ENCODE assay signal across 10 cellular contexts in genomic region chr15:78865585-78865984, GRCh38. TPM values are rescaled to one million over a fixed set of nuclear protein-coding genes. Genes with fewer than 3 reads are reported as not detected.
DNase-seq lines count a peak whose midpoint lies in the region; ATAC-seq, FAIRE-seq and TF ChIP-seq lines count a peak whose summit lies in the region.
"Not testable (repeated sequence)": the region's sequence is repeated elsewhere in the genome, so short reads cannot be mapped to it uniquely, and the experiment has no call there.
"Had no signal": no experiment of that assay in that cellular context is flagged by ENCODE, and none has a peak within 500 bp of the region (broad histone marks: within the 10 kb centered on the region; RNA-seq: fewer than 3 reads in every experiment).

No MANE protein-coding gene starts in this region.

- in situ Hi-C loops in K562 (cut with MboI); HepG2 (cut with HindIII; ENCODE audit: extremely low pct_ligation_motif_present, low pct_unique_long_range_greater_than_20kb): not testable (repeated sequence)

- H3K79me2 ChIP-seq in K562 (ENCODE audit: control insufficient read depth, insufficient read depth, low read length); HepG2 (ENCODE audit: insufficient read depth, low read length); trophoblast cell (ENCODE audit: control insufficient read depth, insufficient read depth, low read length, poor library complexity): not testable (repeated sequence)

- H2BK120ac ChIP-seq in trophoblast cell (ENCODE audit: insufficient read depth, low read length, poor library complexity), result not testable (repeated sequence)

- H4K20me1 ChIP-seq in K562 (replicated peaks; ENCODE audit: control insufficient read depth, insufficient read depth, low read length); HepG2 (ENCODE audit: insufficient read depth, low read length): not testable (repeated sequence)

- H3K4me1 Mint-ChIP-seq in WTC11, result not testable (repeated sequence)

- BruUV-seq in K562 (replicated peaks; lab: Mats Ljungman, UMichigan); HepG2 (replicated peaks; lab: Mats Ljungman, UMichigan): not testable (repeated sequence)

- not testable (repeated sequence) for H2BK5ac ChIP-seq in trophoblast cell (ENCODE audit: low read depth, low read length, poor library complexity)

- not testable (repeated sequence) for H3K14ac ChIP-seq in trophoblast cell (ENCODE audit: low read length)

- H3K36me3 Mint-ChIP-seq in WTC11, result not testable (repeated sequence)

- H3K27ac Mint-ChIP-seq in WTC11, result not testable (repeated sequence)

- not testable (repeated sequence) for TF ChIP-seq RAD21 in K562 (CRISPR knock-in tag; conservative IDR thresholded peaks at IDR 0.05 in 1 of 2, IDR thresholded peaks at IDR 0.05 in 1 of 2); HepG2 (CRISPR knock-in tag; IDR thresholded peaks at IDR 0.05)

- not testable (repeated sequence) for H2AK5ac ChIP-seq in trophoblast cell (ENCODE audit: low read length)

- H3K18ac ChIP-seq in trophoblast cell (ENCODE audit: low read length), result not testable (repeated sequence)

- DNase-seq in WTC11 (ENCODE audit: low spot score); K562 (ENCODE audit: extremely low read depth in 1 of 4, low spot score in 3 of 4); HepG2 (ENCODE audit: low spot score): not testable (repeated sequence)
- peak; percentile 33 to 72 for DNase-seq in trophoblast cell

- not testable (repeated sequence) for H3K27me3 ChIP-seq in K562 (ENCODE audit: control insufficient read depth in 2 of 2, insufficient read depth in 2 of 2, low read length in 2 of 2); HepG2 (ENCODE audit: control insufficient read depth in 1 of 2, insufficient read depth in 2 of 2, low read length in 2 of 2); trophoblast cell (ENCODE audit: insufficient read depth, low read length)

- CTCF ChIA-PET in HEK293 (lab: Yijun Ruan, JAX); WTC11 (lab: Charles Lee); HepG2 (lab: Yijun Ruan, JAX; ENCODE audit: low intra/inter-chr PET ratio, low total read pairs): not testable (repeated sequence)
- CTCF ChIA-PET in K562 (lab: Yijun Ruan, JAX; ENCODE audit: low intra/inter-chr PET ratio), result interaction anchor here (0.6 kb wide), 1 partner anchor 16 kb away, joined by 3 read pairs; no protein-coding TSS in a partner anchor

- H3K9me3 ChIP-seq in HEK293 (ENCODE audit: control insufficient read depth, insufficient read depth, low read depth, low read length); K562 (replicated peaks; ENCODE audit: control insufficient read depth, insufficient read depth, low read depth, low read length); HepG2 (ENCODE audit: low read length); trophoblast cell (ENCODE audit: insufficient read depth, low read depth, low read length): not testable (repeated sequence)

- POLR2A ChIA-PET in HEK293 (lab: Yijun Ruan, JAX); K562 (lab: Yijun Ruan, JAX); HepG2 (lab: Yijun Ruan, JAX): not testable (repeated sequence)
- POLR2A ChIA-PET in WTC11 (lab: Charles Lee), result interaction anchor here (1.6 kb wide), 1 partner anchor 30 kb away, joined by 3 read pairs; no protein-coding TSS in a partner anchor

- WGBS in K562 (ENCODE audit: insufficient coverage, low coverage, missing lambda C conversion rate), result 83% methylated on average over 10 of the region's 10 CpGs
- WGBS in HepG2 (ENCODE audit: low lambda C conversion rate), result 81% methylated on average over 10 of the region's 10 CpGs
- WGBS in trophoblast cell (ENCODE audit: extremely low coverage, insufficient coverage, insufficient read length), result no CpG with 5 or more reads among the region's 10 CpGs

- not testable (repeated sequence) for H3K4me3 Mint-ChIP-seq in WTC11

- not testable (repeated sequence) for ATAC-seq in WTC11, K562, HepG2

- not testable (repeated sequence) for H3K36me3 ChIP-seq in HEK293 (ENCODE audit: control insufficient read depth in 2 of 2, insufficient read depth in 1 of 2, low read length in 2 of 2); K562 (ENCODE audit: control insufficient read depth, insufficient read depth, low read length); HepG2 (replicated peaks in 1 of 2; ENCODE audit: control insufficient read depth in 1 of 2, insufficient read depth in 2 of 2, low read length in 2 of 2); trophoblast cell (ENCODE audit: control insufficient read depth in 1 of 2, insufficient read depth in 2 of 2, low read length in 2 of 2)

- not testable (repeated sequence) for H3K9me1 ChIP-seq in K562 (ENCODE audit: control insufficient read depth, insufficient read depth, low read length)

- H4K91ac ChIP-seq in trophoblast cell (ENCODE audit: low read depth, low read length), result not testable (repeated sequence)

- not testable (repeated sequence) for H3K9ac ChIP-seq in K562 (ENCODE audit: insufficient read depth in 1 of 2, low read depth in 2 of 2, low read length in 2 of 2); HepG2 (ENCODE audit: insufficient read depth, low read depth, low read length); trophoblast cell (ENCODE audit: low read length)

- H3K4me1 ChIP-seq in HEK293 (ENCODE audit: control insufficient read depth, insufficient read depth, low read length); K562 (replicated peaks in 1 of 2; ENCODE audit: control insufficient read depth in 2 of 2, insufficient read depth in 2 of 2, low read length in 2 of 2); HepG2 (ENCODE audit: insufficient read depth, low read length); trophoblast cell (ENCODE audit: control insufficient read depth in 1 of 2, insufficient read depth in 2 of 2, low read length in 2 of 2): not testable (repeated sequence)

- TF ChIP-seq POLR2A in K562 (conservative IDR thresholded peaks at IDR 0.05); HepG2 (IDR thresholded peaks at IDR 0.05; ENCODE audit: insufficient read depth in 1 of 2, low read depth in 2 of 2, low read length in 2 of 2): not testable (repeated sequence)

- not testable (repeated sequence) for H3K4ac ChIP-seq in trophoblast cell (ENCODE audit: low read depth, low read length)

- not testable (repeated sequence) for H3K23ac ChIP-seq in trophoblast cell (ENCODE audit: low read length)

- not testable (repeated sequence) for H2BK12ac ChIP-seq in trophoblast cell (ENCODE audit: low read length)

- not testable (repeated sequence) for H3K79me1 ChIP-seq in trophoblast cell (ENCODE audit: low read length)

- H3K27ac ChIP-seq in HEK293 (ENCODE audit: extremely low read depth, low read depth, low read length); K562 (ENCODE audit: extremely low read depth, low read depth, low read length); HepG2 (ENCODE audit: extremely low read length, insufficient read depth, low read length); trophoblast cell (ENCODE audit: low read depth, low read length): not testable (repeated sequence)

- not testable (repeated sequence) for H4K12ac ChIP-seq in trophoblast cell (ENCODE audit: low read depth, low read length)

- not testable (repeated sequence) for H2AFZ ChIP-seq in K562 (ENCODE audit: low read depth, low read length); HepG2 (ENCODE audit: low read length); trophoblast cell (ENCODE audit: insufficient read depth, low read length, poor library complexity)

- TF ChIP-seq CTCF in HEK293 (tag by site-specific recombination; IDR thresholded peaks at IDR 0.05); WTC11 (IDR thresholded peaks at IDR 0.05); K562 (IDR thresholded peaks at IDR 0.05 in 2 of 3, conservative IDR thresholded peaks at IDR 0.05 in 1 of 3; ENCODE audit: insufficient read depth in 2 of 3, low read depth in 1 of 3, low read length in 3 of 3); HepG2 (CRISPR knock-in tag; IDR thresholded peaks at IDR 0.05): not testable (repeated sequence)

- TF ChIP-seq EP300 in K562 (IDR thresholded peaks at IDR 0.05; ENCODE audit: low read length); HepG2 (IDR thresholded peaks at IDR 0.05; ENCODE audit: low read depth in 2 of 2, low read length in 2 of 2); HepG2 (CRISPR knock-in tag; IDR thresholded peaks at IDR 0.05; ENCODE audit: borderline replicate concordance): not testable (repeated sequence)

- H4K8ac ChIP-seq in trophoblast cell (ENCODE audit: low read depth, low read length), result not testable (repeated sequence)

- intact Hi-C loops in K562 (cut with micrococcal nuclease); HepG2 (cut with micrococcal nuclease; ENCODE audit: unreplicated experiment): not testable (repeated sequence)

- H3K4me2 ChIP-seq in K562 (ENCODE audit: insufficient read depth, low read length); HepG2 (ENCODE audit: low read depth, low read length); trophoblast cell (ENCODE audit: low read length): not testable (repeated sequence)

- FAIRE-seq in K562 (lab: Jason Lieb, UNC); HepG2 (lab: Jason Lieb, UNC): not testable (repeated sequence)

- H3K27me3 Mint-ChIP-seq in WTC11 (ENCODE audit: low read depth), result not testable (repeated sequence)

- not testable (repeated sequence) for H3K4me3 ChIP-seq in HEK293 (ENCODE audit: low read depth, low read length); K562; HepG2 (replicated peaks in 1 of 3; ENCODE audit: insufficient read depth in 1 of 3, low read depth in 2 of 3, low read length in 3 of 3); trophoblast cell (ENCODE audit: low read depth, low read length)

- not testable (repeated sequence) for H3K9me3 Mint-ChIP-seq in WTC11

RNA-seq across cellular contexts. Expression of gene MORF4L1, which starts 7.1 kb away (rescaled TPM):
- total RNA-seq in WTC11 (2021), result 487 to 511 TPM (median 503 TPM) in 3 replicates
- 78.8 and 247 TPM in 2 replicates for total RNA-seq in K562 (2011; cell fraction: chromatin; rRNA removed; ENCODE audit: low replicate concordance)
- total RNA-seq in K562 (2011; cell fraction: nucleolus; rRNA removed), result 43.7 and 63.3 TPM in 2 replicates
- total RNA-seq in K562 (2011; cell fraction: nucleoplasm; rRNA removed), result 127 and 191 TPM in 2 replicates
- total RNA-seq in K562 (2014; rRNA removed), result 202 and 281 TPM in 2 replicates
- total RNA-seq in K562 (2014; rRNA removed; fragmentation: Illumina TruSeq; extraction: Trizol), result 127 and 157 TPM in 2 replicates
- 193 and 197 TPM in 2 replicates for total RNA-seq in K562 (2015; rRNA removed; fragmentation: Illumina TruSeq; extraction: Trizol)
- 187 and 240 TPM in 2 replicates for total RNA-seq in K562 (2021)
- polyA plus RNA-seq in K562 (2011; rRNA removed), result 268 and 400 TPM in 2 replicates
- polyA plus RNA-seq in K562 (2011; cell fraction: cytosol; rRNA removed), result 61.7 and 122 TPM in 2 replicates
- 49.9 and 79.3 TPM in 2 replicates for polyA plus RNA-seq in K562 (2011; cell fraction: nucleus; rRNA removed)
- 208 and 400 TPM in 2 replicates for polyA plus RNA-seq in K562 (2012)
- polyA plus RNA-seq in K562 (2014; fragmentation: Illumina TruSeq; extraction: Trizol), result 497 and 578 TPM in 2 replicates
- 100 to 1,000 TPM; 244 to 365 TPM for polyA plus RNA-seq in K562 (2014; fragmentation: Nextera tagmentation; extraction: Ambion mirVana)
- 454 and 615 TPM in 2 replicates for polyA plus RNA-seq in K562 (2014; rRNA removed)
- polyA minus RNA-seq in K562 (2011; rRNA and poly(A)+ RNA removed), result 149 and 157 TPM in 2 replicates
- polyA minus RNA-seq in K562 (2011; cell fraction: cytosol; rRNA and poly(A)+ RNA removed), result 46.6 and 48.9 TPM in 2 replicates
- 35.3 and 77.4 TPM in 2 replicates for polyA minus RNA-seq in K562 (2011; cell fraction: nucleus; rRNA and poly(A)+ RNA removed)
- 218 and 361 TPM in 2 replicates for total RNA-seq in HepG2 (2016; rRNA removed; fragmentation: Illumina TruSeq; extraction: Trizol)
- total RNA-seq in HepG2 (2016; cell fraction: cytosol; rRNA removed; fragmentation: Illumina TruSeq; extraction: Trizol; ENCODE audit: low read depth), result 66.4 and 72.5 TPM in 2 replicates
- total RNA-seq in HepG2 (2016; cell fraction: insoluble cytoplasmic fraction; rRNA removed; fragmentation: Illumina TruSeq; extraction: Trizol), result 223 and 347 TPM in 2 replicates
- total RNA-seq in HepG2 (2016; cell fraction: membrane; rRNA removed; fragmentation: Illumina TruSeq; extraction: Trizol), result 116 and 131 TPM in 2 replicates
- total RNA-seq in HepG2 (2016; cell fraction: nucleus; rRNA removed; fragmentation: Illumina TruSeq; extraction: Trizol), result 154 and 168 TPM in 2 replicates
- polyA plus RNA-seq in HepG2 (2011; rRNA removed), result 182 and 219 TPM in 2 replicates
- 86.8 and 139 TPM in 2 replicates for polyA plus RNA-seq in HepG2 (2011; cell fraction: cytosol; rRNA removed)
- polyA plus RNA-seq in HepG2 (2011; cell fraction: nucleus; rRNA removed), result 33.5 and 47.3 TPM in 2 replicates
- polyA plus RNA-seq in HepG2 (2012), result 278 and 287 TPM in 2 replicates
- 106 and 118 TPM in 2 replicates for polyA plus RNA-seq in HepG2 (2016; cell fraction: cytosol; fragmentation: Illumina TruSeq; extraction: Trizol; ENCODE audit: low read depth)
- polyA plus RNA-seq in HepG2 (2016; cell fraction: insoluble cytoplasmic fraction; fragmentation: Illumina TruSeq; extraction: Trizol; ENCODE audit: low read depth), result 520 and 546 TPM in 2 replicates
- polyA plus RNA-seq in HepG2 (2016; cell fraction: membrane; fragmentation: Illumina TruSeq; extraction: Trizol; ENCODE audit: low read depth), result 179 and 180 TPM in 2 replicates
- 220 and 225 TPM in 2 replicates for polyA plus RNA-seq in HepG2 (2016; cell fraction: nucleus; fragmentation: Illumina TruSeq; extraction: Trizol; ENCODE audit: insufficient read depth, low read depth)
- polyA minus RNA-seq in HepG2 (2011; rRNA and poly(A)+ RNA removed; ENCODE audit: low replicate concordance), result 31.6 and 63.1 TPM in 2 replicates
- polyA minus RNA-seq in HepG2 (2011; cell fraction: cytosol; rRNA and poly(A)+ RNA removed), result 79.8 and 80.8 TPM in 2 replicates
- polyA minus RNA-seq in HepG2 (2011; cell fraction: nucleus; rRNA and poly(A)+ RNA removed), result 155 and 159 TPM in 2 replicates
- polyA plus RNA-seq in trophoblast cell (2013), result 506 and 531 TPM in 2 replicates

RNA-seq across cellular contexts. Expression of gene ADAMTS7, which starts 54.3 kb away (rescaled TPM):
- 66.5 to 70.3 TPM (median 67.1 TPM) in 3 replicates for total RNA-seq in WTC11 (2021)
- total RNA-seq in K562 (2011; cell fraction: chromatin; rRNA removed; ENCODE audit: low replicate concordance), result 0.76 TPM in 1 of 2 replicates, not detected in the other
- 0.13 and 0.50 TPM in 2 replicates for total RNA-seq in K562 (2011; cell fraction: nucleolus; rRNA removed)
- 0.31 TPM in 1 of 2 replicates, not detected in the other for total RNA-seq in K562 (2011; cell fraction: nucleoplasm; rRNA removed)
- not detected in 2 replicates for total RNA-seq in K562 (2014; rRNA removed)
- total RNA-seq in K562 (2014; rRNA removed; fragmentation: Illumina TruSeq; extraction: Trizol), result not detected in 2 replicates
- total RNA-seq in K562 (2015; rRNA removed; fragmentation: Illumina TruSeq; extraction: Trizol), result not detected in 2 replicates
- 0.07 and 0.13 TPM in 2 replicates for total RNA-seq in K562 (2021)
- 0.12 TPM in 1 of 2 replicates, not detected in the other for polyA plus RNA-seq in K562 (2011; rRNA removed)
- 0.06 and 0.09 TPM in 2 replicates for polyA plus RNA-seq in K562 (2011; cell fraction: cytosol; rRNA removed)
- 0.11 and 0.13 TPM in 2 replicates for polyA plus RNA-seq in K562 (2011; cell fraction: nucleus; rRNA removed)
- polyA plus RNA-seq in K562 (2012), result 0.03 and 0.21 TPM in 2 replicates
- polyA plus RNA-seq in K562 (2014; fragmentation: Illumina TruSeq; extraction: Trizol), result not detected in 2 replicates
- not detected for polyA plus RNA-seq in K562 (2014; fragmentation: Nextera tagmentation; extraction: Ambion mirVana)
- polyA plus RNA-seq in K562 (2014; rRNA removed), result 0.05 TPM in 1 of 2 replicates, not detected in the other
- 0.12 and 0.18 TPM in 2 replicates for polyA minus RNA-seq in K562 (2011; rRNA and poly(A)+ RNA removed)
- polyA minus RNA-seq in K562 (2011; cell fraction: cytosol; rRNA and poly(A)+ RNA removed), result not detected in 2 replicates
- polyA minus RNA-seq in K562 (2011; cell fraction: nucleus; rRNA and poly(A)+ RNA removed), result 0.13 and 0.22 TPM in 2 replicates
- 0.09 TPM in 1 of 2 replicates, not detected in the other for total RNA-seq in HepG2 (2016; rRNA removed; fragmentation: Illumina TruSeq; extraction: Trizol)
- not detected in 2 replicates for total RNA-seq in HepG2 (2016; cell fraction: cytosol; rRNA removed; fragmentation: Illumina TruSeq; extraction: Trizol; ENCODE audit: low read depth)
- 0.15 TPM in 1 of 2 replicates, not detected in the other for total RNA-seq in HepG2 (2016; cell fraction: insoluble cytoplasmic fraction; rRNA removed; fragmentation: Illumina TruSeq; extraction: Trizol)
- 0.07 and 0.12 TPM in 2 replicates for total RNA-seq in HepG2 (2016; cell fraction: membrane; rRNA removed; fragmentation: Illumina TruSeq; extraction: Trizol)
- 0.19 and 0.28 TPM in 2 replicates for total RNA-seq in HepG2 (2016; cell fraction: nucleus; rRNA removed; fragmentation: Illumina TruSeq; extraction: Trizol)
- polyA plus RNA-seq in HepG2 (2011; rRNA removed), result 0.12 and 0.16 TPM in 2 replicates
- 0.15 and 0.19 TPM in 2 replicates for polyA plus RNA-seq in HepG2 (2011; cell fraction: cytosol; rRNA removed)
- polyA plus RNA-seq in HepG2 (2011; cell fraction: nucleus; rRNA removed), result 1.6 and 1.8 TPM in 2 replicates
- polyA plus RNA-seq in HepG2 (2012), result 0.17 TPM in 1 of 2 replicates, not detected in the other
- 0.09 TPM in 1 of 2 replicates, not detected in the other for polyA plus RNA-seq in HepG2 (2016; cell fraction: cytosol; fragmentation: Illumina TruSeq; extraction: Trizol; ENCODE audit: low read depth)
- 0.05 and 0.12 TPM in 2 replicates for polyA plus RNA-seq in HepG2 (2016; cell fraction: insoluble cytoplasmic fraction; fragmentation: Illumina TruSeq; extraction: Trizol; ENCODE audit: low read depth)
- not detected in 2 replicates for polyA plus RNA-seq in HepG2 (2016; cell fraction: membrane; fragmentation: Illumina TruSeq; extraction: Trizol; ENCODE audit: low read depth)
- polyA plus RNA-seq in HepG2 (2016; cell fraction: nucleus; fragmentation: Illumina TruSeq; extraction: Trizol; ENCODE audit: insufficient read depth, low read depth), result 0.16 and 0.21 TPM in 2 replicates
- polyA minus RNA-seq in HepG2 (2011; rRNA and poly(A)+ RNA removed; ENCODE audit: low replicate concordance), result 0.32 and 0.68 TPM in 2 replicates
- polyA minus RNA-seq in HepG2 (2011; cell fraction: cytosol; rRNA and poly(A)+ RNA removed), result 0.18 and 0.20 TPM in 2 replicates
- polyA minus RNA-seq in HepG2 (2011; cell fraction: nucleus; rRNA and poly(A)+ RNA removed), result 0.13 and 0.75 TPM in 2 replicates
- 11.3 and 12.3 TPM in 2 replicates for polyA plus RNA-seq in trophoblast cell (2013)
- total RNA-seq: CD4-positive, alpha-beta memory T cell; CD4-positive, CD25-positive, alpha-beta regulatory T cell; CD8-positive, alpha-beta T cell had no signal
- polyA plus RNA-seq: CD14-positive monocyte; CD4-positive, alpha-beta memory T cell; CD4-positive, CD25-positive, alpha-beta regulatory T cell; CD8-positive, alpha-beta memory T cell had no signal

Comparison
In these comparisons a context has a peak if more than half of its experiments do, and no peak if none do; other contexts are left out.
1. RNA of gene ADAMTS7, which starts 54.3 kb away (total RNA-seq): 66.5 to 70.3 TPM in WTC11; 0.07 to 0.28 TPM in HepG2 and 0.07 to 0.76 TPM in K562; every median in the first group is over 10 times any median in the second.